In the genomic region with DNA sequence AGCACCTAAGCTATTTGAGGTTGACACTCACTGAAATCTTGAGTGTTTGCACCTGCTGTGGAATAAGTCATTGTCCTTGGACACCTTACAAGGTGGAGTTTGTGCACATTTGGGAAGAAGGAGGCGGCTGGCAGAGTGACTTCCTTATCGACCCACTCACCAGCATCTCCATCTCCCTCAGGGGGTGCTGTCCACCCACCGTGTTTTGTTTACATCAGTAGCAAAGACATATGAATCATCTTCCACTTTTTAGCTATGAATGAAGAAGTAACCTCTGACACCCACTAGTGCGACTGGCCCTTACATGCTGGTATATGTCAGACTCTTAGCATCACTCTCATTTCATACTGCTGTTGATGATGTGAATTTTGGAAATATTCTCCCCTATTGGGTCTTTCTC, we compare ENCODE assay signal across 8 cellular contexts.
A peak's percentile ranks its signal among the peaks of the same experiment; 100 is the strongest.
DNase-seq lines count a peak whose midpoint lies in the region; ATAC-seq and TF ChIP-seq lines count a peak whose summit lies in the region.

No MANE protein-coding gene starts in this region.

- 46 to 57% (median 50%) methylated on average over 4 of the region's 4 CpGs for WGBS in stomach, 5 donors

- H3K27me3 ChIP-seq in DOHH2 (ENCODE audit: control insufficient read depth, low read length): peaks cover 17% of the 10 kb centered on the region
- no peaks in the 10 kb centered on the region for H3K27me3 ChIP-seq in stomach
- no peaks in the 10 kb centered on the region for H3K27me3 ChIP-seq in ascending aorta

- 0 out of 2 replicates have a peak overlapping the region, but pooled peaks have one; percentile 2 for H3K4me2 ChIP-seq in DOHH2 (ENCODE audit: low read length)

- no peak overlapping the region for H3K27ac ChIP-seq in DOHH2 (ENCODE audit: low read depth, low read length)
- H3K27ac ChIP-seq in stomach: peak overlapping the region in 3 of 5 donors; percentile 31 to 44 (median 38)
- no peak overlapping the region for H3K27ac ChIP-seq in ascending aorta

- H3K4me1 ChIP-seq in DOHH2 (ENCODE audit: control insufficient read depth, low read length): peaks cover 7% of the 10 kb centered on the region
- peaks cover 0 to 16% (median 0%) of the 10 kb centered on the region in 4 donors for H3K4me1 ChIP-seq in stomach
- no peaks in the 10 kb centered on the region for H3K4me1 ChIP-seq in ascending aorta

- no peaks in the 10 kb centered on the region for H3K9me3 ChIP-seq in DOHH2 (ENCODE audit: control insufficient read depth, insufficient read depth, low read length)
- no peaks in the 10 kb centered on the region for H3K9me3 ChIP-seq in stomach
- H3K9me3 ChIP-seq in ascending aorta: no peaks in the 10 kb centered on the region

- TF ChIP-seq POLR2A in stomach (IDR thresholded peaks at IDR 0.05): no peak

- ATAC-seq in HG02798 (IDR thresholded peaks at IDR 0.05; ENCODE audit: poor library complexity, unreplicated experiment) (peak; percentile 52), GM21825 (IDR thresholded peaks at IDR 0.05; ENCODE audit: unreplicated experiment) (no peak)

- H3K36me3 ChIP-seq in DOHH2 (ENCODE audit: control insufficient read depth, low read length) (no peaks in the 10 kb centered on the region), stomach (no peaks in the 10 kb centered on the region), ascending aorta (no peaks in the 10 kb centered on the region)

- H3K4me3 ChIP-seq in DOHH2 (ENCODE audit: low read length) (no peak overlapping the region), fibroblast of mammary gland (ENCODE audit: control insufficient read depth, low read depth, low read length) (no peak overlapping the region), stomach (no peak overlapping the region), ascending aorta (no peak overlapping the region)

- no peak for TF ChIP-seq EP300 in stomach (IDR thresholded peaks at IDR 0.05)

- DNase-seq in activated CD4-positive, alpha-beta T cell treated with anti-CD3 and anti-CD28 coated beads for 48 hours: peak; percentile 46
- peak; percentile 82 for DNase-seq in fibroblast of mammary gland (ENCODE audit: low read depth)
- DNase-seq in stomach: no peak
- no peak for DNase-seq in ascending aorta (ENCODE audit: low spot score in 2 of 2)
- DNase-seq in DMS79 treated with DMSO at 0.1 percent for 48 hours (lab: John Stamatoyannopoulos, UW): no peak

- no peak for TF ChIP-seq CTCF in DOHH2 (IDR thresholded peaks at IDR 0.05; ENCODE audit: low read depth, low read length, poor library complexity, severe bottlenecking)
- peak; percentile 26 for TF ChIP-seq CTCF in fibroblast of mammary gland (conservative IDR thresholded peaks at IDR 0.05; ENCODE audit: control insufficient read depth, insufficient read depth, low read depth, low read length)
- no peak for TF ChIP-seq CTCF in stomach (IDR thresholded peaks at IDR 0.05)
- TF ChIP-seq CTCF in ascending aorta (IDR thresholded peaks at IDR 0.05): no peak

- intact Hi-C loops in stomach (cut with DNase I; ENCODE audit: low total_unique reads): no loop called here
- intact Hi-C loops in ascending aorta (cut with DNase I): no loop called here

- no peaks in the 10 kb centered on the region for H4K20me1 ChIP-seq in DOHH2 (ENCODE audit: control insufficient read depth, insufficient read depth, low read depth, low read length)

- H3K79me2 ChIP-seq in DOHH2 (ENCODE audit: control insufficient read depth, low read length): no peaks in the 10 kb centered on the region

- H3K9me2 ChIP-seq in DOHH2 (replicated peaks; ENCODE audit: control insufficient read depth, low read length): no peaks in the 10 kb centered on the region

- no peaks in the 10 kb centered on the region for H3F3A ChIP-seq in DOHH2 (ENCODE audit: control insufficient read depth, insufficient read depth)

Comparison
In these comparisons a context has a peak if more than half of its experiments do, and no peak if none do; other contexts are left out.
1. H3K27ac ChIP-seq: peak in stomach (3 of 5); none in DOHH2 (single experiment) and ascending aorta (0 of 2).
2. DNase-seq: peak in activated CD4-positive, alpha-beta T cell treated with anti-CD3 and anti-CD28 coated beads for 48 hours (single experiment) and fibroblast of mammary gland (single experiment); none in stomach (single experiment), ascending aorta (0 of 2) and DMS79 treated with DMSO at 0.1 percent for 48 hours (single experiment).